31 cellular contexts compared by ENCODE assay signal in the genomic region with DNA sequence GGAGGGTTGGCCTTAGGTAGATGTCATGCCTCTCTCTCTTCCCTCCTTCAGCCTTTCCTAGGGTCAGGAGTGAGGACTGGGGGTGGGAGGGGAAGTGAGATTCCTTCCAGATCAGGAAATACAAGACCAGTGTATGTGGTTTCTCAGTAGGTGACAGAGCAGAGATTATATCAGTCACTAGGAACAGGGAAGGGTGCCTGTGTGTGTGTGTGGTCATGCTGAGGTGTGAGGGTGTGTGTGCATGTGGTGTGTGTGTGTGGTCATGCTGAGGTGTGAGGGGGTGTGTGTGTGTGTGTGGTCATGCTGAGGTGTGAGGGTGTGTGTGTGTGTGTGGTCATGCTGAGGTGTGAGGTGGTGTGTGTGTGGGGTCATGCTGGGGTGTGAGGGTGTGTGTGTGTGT.
DNase-seq lines count a peak whose midpoint lies in the region; ATAC-seq and TF ChIP-seq lines count a peak whose summit lies in the region.
"Had no signal": no experiment of that assay in that cellular context is flagged by ENCODE, and none has a peak within 500 bp of the region (broad histone marks: within the 10 kb centered on the region; RNA-seq: fewer than 3 reads in every experiment).

No MANE protein-coding gene starts in this region.

- H3K4me2 ChIP-seq in PC-9: peak overlapping the region; percentile 49
- H3K4me2 ChIP-seq: A549 had no signal

- intact Hi-C loops in PC-9 (cut with micrococcal nuclease; ENCODE audit: unreplicated experiment): no loop called here

- no peaks in the 10 kb centered on the region for H3K9me3 Mint-ChIP-seq in activated CD8-positive, alpha-beta memory T cell treated with anti-CD3 and anti-CD28 coated beads, Interleukin-2, amount 10 ng/mL, durations not matched to agents 7 days and 5 days (ENCODE audit: low read depth)
- H3K9me3 Mint-ChIP-seq: CD8-positive, alpha-beta T cell; T-helper 2 cell treated with Interferon-gamma antibody and Interleukin-4, amounts not matched to agents 5 μg/mL and 100 μg/mL, for 36 hours had no signal

- no peak for TF ChIP-seq CTCF in PC-9 (conservative IDR thresholded peaks at IDR 0.05)

- no peaks in the 10 kb centered on the region for H3F3A ChIP-seq in PC-9 (ENCODE audit: insufficient read depth, low read depth)

- CTCF ChIA-PET in activated CD8-positive, alpha-beta memory T cell treated with anti-CD3 and anti-CD28 coated beads, Interleukin-2, amount 10 ng/mL, durations not matched to agents 7 days and 5 days (lab: Charles Lee): no interaction called here
- CTCF ChIA-PET in PC-9 (lab: Charles Lee): no interaction called here

- peaks cover 2% of the 10 kb centered on the region for H3K27me3 Mint-ChIP-seq in activated CD8-positive, alpha-beta memory T cell treated with anti-CD3 and anti-CD28 coated beads, Interleukin-2, amount 10 ng/mL, durations not matched to agents 7 days and 5 days

- POLR2A ChIA-PET in PC-9 (lab: Charles Lee; ENCODE audit: unreplicated experiment): no interaction called here

- in situ Hi-C loops in KBM-7 (cut with MboI; ENCODE audit: low pct_unique_long_range_greater_than_20kb, low sequenced_read_pairs): no loop called here

- H3K9me2 ChIP-seq in PC-9 (ENCODE audit: insufficient read depth): no peaks in the 10 kb centered on the region

- no peak overlapping the region for H3K27ac ChIP-seq in PC-9
- H3K27ac ChIP-seq in epithelial cell of prostate: no peak overlapping the region
- H3K27ac ChIP-seq: A549, dorsolateral prefrontal cortex, gastrocnemius medialis, HL-60, right lobe of liver, tibial artery had no signal

- no peaks in the 10 kb centered on the region for H3K27me3 ChIP-seq in PC-9 (ENCODE audit: insufficient read depth, low read depth)
- H3K27me3 ChIP-seq: dorsolateral prefrontal cortex, gastrocnemius medialis, right lobe of liver, tibial artery had no signal

- no peaks in the 10 kb centered on the region for H3K9me3 ChIP-seq in PC-9 (ENCODE audit: insufficient read depth, low read depth)
- H3K9me3 ChIP-seq: A549, gastrocnemius medialis, right lobe of liver, tibial artery had no signal

- peaks cover 6% of the 10 kb centered on the region for H3K4me1 Mint-ChIP-seq in activated CD8-positive, alpha-beta memory T cell treated with anti-CD3 and anti-CD28 coated beads, Interleukin-2, amount 10 ng/mL, durations not matched to agents 7 days and 5 days

- no TSS peak for BruUV-seq in PC-9 (replicated peaks; lab: Mats Ljungman, UMichigan)

- no peak overlapping the region for H2AFZ ChIP-seq in PC-9

- peak overlapping the region; percentile 27 for H3K27ac Mint-ChIP-seq in activated CD8-positive, alpha-beta memory T cell treated with anti-CD3 and anti-CD28 coated beads, Interleukin-2, amount 10 ng/mL, durations not matched to agents 7 days and 5 days
- H3K27ac Mint-ChIP-seq: CD8-positive, alpha-beta T cell; T-helper 2 cell treated with Interferon-gamma antibody and Interleukin-4, amounts not matched to agents 5 μg/mL and 100 μg/mL, for 36 hours had no signal

- H3K79me2 ChIP-seq in PC-9 (ENCODE audit: low read depth): peaks cover 8% of the 10 kb centered on the region; the same call in 1 of the 2 replicates

- no peak for DNase-seq in activated CD8-positive, alpha-beta memory T cell treated with anti-CD3 and anti-CD28 coated beads, Interleukin-2, amount 10 ng/mL, durations not matched to agents 7 days and 5 days
- no peak for DNase-seq in activated CD8-positive, alpha-beta memory T cell treated with anti-CD3 and anti-CD28 coated beads, Interleukin-2, amount 50 U/mL, for 48 hours
- DNase-seq in PC-9: peak in 1 of 2 experiments; percentile 76
- DNase-seq in epithelial cell of prostate (ENCODE audit: low read depth, low spot score): peak; percentile 16
- peak; percentile 19 for DNase-seq in renal cortical epithelial cell (ENCODE audit: low read depth)
- no peak for DNase-seq in left lobe of liver (ENCODE audit: low spot score)
- DNase-seq in H4 (ENCODE audit: low spot score): no peak
- no peak for DNase-seq in KBM-7
- DNase-seq: activated CD8-positive, alpha-beta memory T cell treated with anti-CD3 and anti-CD28 coated beads for 24 hours; activated gamma-delta T cell treated with Interleukin-2 at 50 U/mL for 16 hours; activated T-cell treated with anti-CD3 and anti-CD28 coated beads, Interleukin-2, amount 50 U/mL, for 1 hour; CD8-positive, alpha-beta T cell; central memory CD4-positive, alpha-beta T cell; DMS 273 treated with DMSO at 0.1 percent for 48 hours; dorsolateral prefrontal cortex; EL; gastrocnemius medialis; HCEC 1CT; kidney glomerular epithelial cell; NCI-H1436; NCI-H2081 treated with DMSO at 0.1 percent for 48 hours; NCI-H226; NCI-H526 treated with DMSO at 0.1 percent for 48 hours; right lobe of liver; Right ventricle myocardium superior; stimulated activated CD4-positive, alpha-beta T cell treated with anti-CD3 and anti-CD28 coated beads, Interleukin-4, amount 100 ng/mL, for 24 hours; tibial artery had no signal

- no peak overlapping the region for H3K4me3 ChIP-seq in PC-9
- H3K4me3 ChIP-seq: A549, dorsolateral prefrontal cortex, gastrocnemius medialis, lung, right lobe of liver, tibial artery had no signal

- no peaks in the 10 kb centered on the region; the same call in 1 of the 2 replicates for H3K36me3 ChIP-seq in PC-9 (ENCODE audit: low read depth)
- H3K36me3 ChIP-seq: gastrocnemius medialis, right lobe of liver, tibial artery had no signal

- H3K4me3 Mint-ChIP-seq in activated CD8-positive, alpha-beta memory T cell treated with anti-CD3 and anti-CD28 coated beads, Interleukin-2, amount 10 ng/mL, durations not matched to agents 7 days and 5 days: no peak overlapping the region
- H3K4me3 Mint-ChIP-seq: CD8-positive, alpha-beta T cell; T-helper 2 cell treated with Interferon-gamma antibody and Interleukin-4, amounts not matched to agents 5 μg/mL and 100 μg/mL, for 36 hours had no signal

- no peaks in the 10 kb centered on the region for H3K36me3 Mint-ChIP-seq in activated CD8-positive, alpha-beta memory T cell treated with anti-CD3 and anti-CD28 coated beads, Interleukin-2, amount 10 ng/mL, durations not matched to agents 7 days and 5 days
- H3K36me3 Mint-ChIP-seq: CD8-positive, alpha-beta T cell had no signal

- H4K20me1 ChIP-seq in PC-9 (ENCODE audit: insufficient read depth): peaks cover 17% of the 10 kb centered on the region

- ATAC-seq in activated CD8-positive, alpha-beta memory T cell treated with anti-CD3 and anti-CD28 coated beads, Interleukin-2, amount 10 ng/mL, durations not matched to agents 7 days and 5 days: no peak
- no peak for ATAC-seq in left lobe of liver
- ATAC-seq: A549; CD8-positive, alpha-beta T cell; gastrocnemius medialis; right lobe of liver had no signal

- peaks cover 14% of the 10 kb centered on the region for H3K4me1 ChIP-seq in PC-9 (replicated peaks; ENCODE audit: insufficient read depth)
- H3K4me1 ChIP-seq: A549, right lobe of liver, tibial artery had no signal

Comparison
In these comparisons a context has a peak if more than half of its experiments do, and no peak if none do; other contexts are left out.
1. DNase-seq: peak in epithelial cell of prostate (single experiment) and renal cortical epithelial cell (single experiment); none in activated CD8-positive, alpha-beta memory T cell treated with anti-CD3 and anti-CD28 coated beads, Interleukin-2, amount 10 ng/mL, durations not matched to agents 7 days and 5 days (single experiment), activated CD8-positive, alpha-beta memory T cell treated with anti-CD3 and anti-CD28 coated beads, Interleukin-2, amount 50 U/mL, for 48 hours (single experiment), left lobe of liver (single experiment), H4 (single experiment) and KBM-7 (single experiment).